Comparison of ENCODE assay signal across 36 cellular contexts in the genomic region with DNA sequence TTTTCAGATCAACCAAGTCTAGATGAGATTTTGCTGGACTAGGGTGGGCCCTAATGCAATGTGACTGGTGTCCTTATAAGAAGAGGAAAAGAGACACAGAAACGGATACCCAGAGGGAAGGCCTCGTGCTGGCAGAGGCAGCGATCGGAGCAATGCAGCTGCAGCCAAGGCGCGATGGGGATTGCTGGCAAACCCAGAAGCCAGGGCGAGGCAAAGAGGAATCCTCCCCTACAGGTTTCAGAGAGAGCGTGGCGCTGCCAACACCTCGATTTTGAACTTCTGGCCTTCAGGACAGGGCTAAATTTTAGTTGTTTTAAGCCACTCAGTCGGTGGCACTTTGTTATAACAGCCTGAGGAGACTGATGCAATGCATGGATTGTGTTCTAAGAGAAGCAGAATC.
DNase-seq lines count a peak whose midpoint lies in the region; ATAC-seq, FAIRE-seq and TF ChIP-seq lines count a peak whose summit lies in the region.
"Had no signal": no experiment of that assay in that cellular context is flagged by ENCODE, and none has a peak within 500 bp of the region (broad histone marks: within the 10 kb centered on the region; RNA-seq: fewer than 3 reads in every experiment).

No MANE protein-coding gene starts in this region.

- H3K9me3 ChIP-seq in esophagus squamous epithelium (no peaks in the 10 kb centered on the region), small intestine (ENCODE audit: control insufficient read depth, low read depth) (no peaks in the 10 kb centered on the region), WERI-Rb-1 (ENCODE audit: severe bottlenecking) (no peaks in the 10 kb centered on the region)
- H3K9me3 ChIP-seq: heart right ventricle, sigmoid colon had no signal

- DNase-seq in G401 (ENCODE audit: low spot score) = peak; percentile 38
- no peak for DNase-seq in esophagus squamous epithelium (lab: John Stamatoyannopoulos, UW)
- DNase-seq in left lobe of liver (ENCODE audit: low spot score) = no peak
- DNase-seq in small intestine = peak; percentile 14
- DNase-seq in WERI-Rb-1 = no peak
- DNase-seq in NCI-H2227 (lab: John Stamatoyannopoulos, UW; ENCODE audit: unreplicated experiment) = no peak
- no peak for DNase-seq in GDM1 (lab: John Stamatoyannopoulos, UW)
- DNase-seq in GM12892 (ENCODE audit: insufficient read length) = no peak
- DNase-seq: activated B cell treated with CpG ODN at 0.5 μM for 24 hours; activated CD4-positive, alpha-beta T cell treated with anti-CD3 and anti-CD28 coated beads, Interleukin-2, amount 50 U/mL, for 1 hour; activated naive CD8-positive, alpha-beta T cell treated with anti-CD3 and anti-CD28 coated beads, Interleukin-2, amount 50 U/mL, for 24 hours; activated T-cell treated with anti-CD3 and anti-CD28 coated beads, Interleukin-2, amount 50 U/mL, for 24 hours; CD4-positive, CD25-positive, alpha-beta regulatory T cell; central memory CD4-positive, alpha-beta T cell; cortex of kidney; effector memory CD4-positive, alpha-beta T cell; erythroblast; foreskin fibroblast; GOT3; heart right ventricle; HFFc6; NCI-H1105; NCI-H187; NCI-H2171; NCI-H510A; RPMI8226; sigmoid colon; stimulated activated CD4-positive, alpha-beta T cell treated with anti-CD3 and anti-CD28 coated beads, Interleukin-4, amount 100 ng/mL, for 1 hour; T-cell; trophoblast cell had no signal

- H3K4me3 ChIP-seq in esophagus squamous epithelium (no peak overlapping the region), small intestine (ENCODE audit: low read depth in 1 of 2, low read length in 2 of 2) (no peak overlapping the region), WERI-Rb-1 (ENCODE audit: low read depth, low read length) (no peak overlapping the region)
- H3K4me3 ChIP-seq: heart right ventricle, K562, neural progenitor cell, sigmoid colon had no signal

- H3K36me3 ChIP-seq in esophagus squamous epithelium = peaks cover 0 to 27% (median 0%) of the 10 kb centered on the region in 3 donors
- no peaks in the 10 kb centered on the region for H3K36me3 ChIP-seq in small intestine (ENCODE audit: control insufficient read depth in 2 of 2, insufficient read depth in 2 of 2, low read length in 2 of 2)
- no peaks in the 10 kb centered on the region for H3K36me3 ChIP-seq in WERI-Rb-1
- H3K36me3 ChIP-seq: neural progenitor cell, sigmoid colon had no signal

- TF ChIP-seq CTCF in esophagus squamous epithelium (IDR thresholded peaks at IDR 0.05) (peak in 1 of 6 experiments; percentile 13), WERI-Rb-1 (IDR thresholded peaks at IDR 0.05; ENCODE audit: low read depth, low read length) (no peak)

- TF ChIP-seq POLR2A in esophagus squamous epithelium (IDR thresholded peaks at IDR 0.05) (no peak), GM12892 (IDR thresholded peaks at IDR 0.05; ENCODE audit: low read depth, low read length) (no peak)

- H3K27ac ChIP-seq in esophagus squamous epithelium = peak overlapping the region in 3 of 4 donors; percentile 59 to 67 (median 61)
- H3K27ac ChIP-seq in small intestine (ENCODE audit: low read depth in 1 of 2, low read length in 1 of 2) = no peak overlapping the region
- H3K27ac ChIP-seq in WERI-Rb-1 = no peak overlapping the region
- H3K27ac ChIP-seq: neural progenitor cell, sigmoid colon had no signal

- WGBS in esophagus squamous epithelium, 2 donors = 38 to 54% methylated on average over 7 to 11 of the region's 11 CpGs
- 45 to 77% (median 57%) methylated on average over 11 of the region's 11 CpGs for WGBS in small intestine, 3 donors

- FAIRE-seq in small intestine (lab: Jason Lieb, UNC) (no peak), GM12892 (lab: Jason Lieb, UNC) (no peak)
- FAIRE-seq: A204.1, astrocyte, D721Med, GM18507, K562 had no signal

- peaks cover 27 to 62% (median 40%) of the 10 kb centered on the region in 3 donors for H3K4me1 ChIP-seq in esophagus squamous epithelium
- H3K4me1 ChIP-seq in small intestine (ENCODE audit: control insufficient read depth in 2 of 2, insufficient read depth in 1 of 2, low read depth in 1 of 2, low read length in 1 of 2) = peaks cover 0 to 2% of the 10 kb centered on the region in 2 donors

- ATAC-seq in left lobe of liver = peak; percentile 24
- ATAC-seq: activated naive CD8-positive, alpha-beta T cell treated with anti-CD3 and anti-CD28 coated beads, Interleukin-2, amount 50 U/mL, for 24 hours; T-cell had no signal

- in situ Hi-C loops in G401 (cut with HindIII; ENCODE audit: low sequenced_read_pairs) = no loop called here

- H3K27me3 ChIP-seq in esophagus squamous epithelium (no peaks in the 10 kb centered on the region), small intestine (ENCODE audit: control insufficient read depth in 2 of 2, insufficient read depth in 2 of 2, low read length in 2 of 2) (no peaks in the 10 kb centered on the region), WERI-Rb-1 (ENCODE audit: insufficient read depth, low read depth, severe bottlenecking) (no peaks in the 10 kb centered on the region)
- H3K27me3 ChIP-seq: heart right ventricle, neural progenitor cell, sigmoid colon had no signal

- intact Hi-C loops in esophagus squamous epithelium (cut with DNase I) = no loop called here

Comparison
In these comparisons a context has a peak if more than half of its experiments do, and no peak if none do; other contexts are left out.
1. DNase-seq: peak in G401 (single experiment) and small intestine (single experiment); none in esophagus squamous epithelium (single experiment), left lobe of liver (single experiment), WERI-Rb-1 (single experiment), NCI-H2227 (single experiment), GDM1 (single experiment) and GM12892 (single experiment).
2. H3K27ac ChIP-seq: peak in esophagus squamous epithelium (3 of 4); none in small intestine (0 of 2) and WERI-Rb-1 (single experiment).